8 cellular contexts compared by ENCODE assay signal in genomic region chr2:231708050-231708772, GRCh38. TPM values are rescaled to one million over a fixed set of nuclear protein-coding genes. Genes with fewer than 3 reads are reported as not detected.
A peak's percentile ranks its signal among the peaks of the same experiment; 100 is the strongest.
DNase-seq lines count a peak whose midpoint lies in the region; TF ChIP-seq lines count a peak whose summit lies in the region.

Gene PTMA, plus strand, starts transcription at chr2:231708525. Its CDS starts 182 bp downstream, at chr2:231708707.

- H3K4me3 ChIP-seq in neuronal stem cell (ENCODE audit: low read length in 2 of 2) = peak within 1 kb of the TSS; percentile 82 to 96

- peak within 1 kb of the TSS; percentile 100 for H4K91ac ChIP-seq in neuronal stem cell (ENCODE audit: low read depth, low read length, poor library complexity)

- DNase-seq in GF-D8 (lab: John Stamatoyannopoulos, UW) = peak; percentile 97
- DNase-seq in HEK293T (ENCODE audit: extremely low spot score) = peak; percentile 84
- peak; percentile 99 for DNase-seq in MV-4-11 (lab: John Stamatoyannopoulos, UW)
- DNase-seq in SK-MEL-5 (ENCODE audit: low read depth, low spot score) = peak; percentile 98
- DNase-seq in activated naive CD4-positive, alpha-beta T cell treated with Interleukin-2 at 50 U/mL for 16 hours = peak; percentile 100
- peak; percentile 99 for DNase-seq in foreskin melanocyte
- DNase-seq in neuronal stem cell (ENCODE audit: low spot score) = peak; percentile 99

- H3K9me3 ChIP-seq in neuronal stem cell (replicated peaks in 1 of 2; ENCODE audit: control insufficient read depth in 2 of 2, insufficient read depth in 1 of 2, low read depth in 1 of 2, low read length in 2 of 2) = peaks cover 2 to 11% of the 10 kb centered on the region in 2 donors

- H2BK15ac ChIP-seq in neuronal stem cell (ENCODE audit: low read length) = peak within 1 kb of the TSS; percentile 100

- TF ChIP-seq CTCF in subcutaneous adipose tissue (IDR thresholded peaks at IDR 0.05; ENCODE audit: low read depth) = no peak

- H2BK12ac ChIP-seq in neuronal stem cell (ENCODE audit: low read length) = peak within 1 kb of the TSS; percentile 100

- peaks cover 1% of the 10 kb centered on the region for H3K79me1 ChIP-seq in neuronal stem cell (ENCODE audit: low read depth, low read length)

- H2AFZ ChIP-seq in neuronal stem cell (ENCODE audit: low read length) = peak within 1 kb of the TSS; percentile 80

- H3K27me3 ChIP-seq in neuronal stem cell (ENCODE audit: control insufficient read depth in 3 of 3, insufficient read depth in 3 of 3, low read depth in 1 of 3, low read length in 3 of 3) = peaks cover 0 to 2% (median 0%) of the 10 kb centered on the region in 3 experiments

- peak within 1 kb of the TSS; percentile 79 for H3K27ac ChIP-seq in neuronal stem cell (replicated peaks; ENCODE audit: low read length)

- CTCF ChIA-PET in HEK293T (lab: Yijun Ruan, JAX) = interaction anchor here (0.5 to 2.3 kb wide), 6 partner anchors 21 to 299 kb away, joined by 3 to 5 read pairs (median 4); no protein-coding TSS in a partner anchor

- H4K8ac ChIP-seq in neuronal stem cell (ENCODE audit: low read depth, low read length) = peak within 1 kb of the TSS; percentile 100

- H2AK5ac ChIP-seq in neuronal stem cell (ENCODE audit: low read depth, low read length) = peak within 1 kb of the TSS; percentile 100

- peak within 1 kb of the TSS; percentile 100 for H2BK5ac ChIP-seq in neuronal stem cell (ENCODE audit: low read length)

- H3K36me3 ChIP-seq in neuronal stem cell (replicated peaks in 1 of 2; ENCODE audit: control insufficient read depth in 2 of 2, insufficient read depth in 2 of 2, low read length in 2 of 2) = peaks cover 17 to 31% of the 10 kb centered on the region in 2 donors

- in situ Hi-C loops in SK-MEL-5 (cut with HindIII; ENCODE audit: low pct_unique_long_range_greater_than_20kb, low sequenced_read_pairs) = no loop called here

- POLR2A ChIA-PET in HEK293T (lab: Yijun Ruan, JAX) = interaction anchor here (0.6 to 11.5 kb wide), 21 partner anchors 9 to 244 kb away, joined by 3 to 186 read pairs (median 4); partner anchors contain the start of genes COPS7B, NCL and PDE6D

- peak within 1 kb of the TSS; percentile 89 for H3K4me2 ChIP-seq in neuronal stem cell (ENCODE audit: insufficient read depth, low read length, poor library complexity, severe bottlenecking)

- H3K4me1 ChIP-seq in neuronal stem cell (ENCODE audit: control insufficient read depth in 2 of 2, insufficient read depth in 1 of 2, low read depth in 1 of 2, low read length in 2 of 2) = peaks cover 21 to 24% of the 10 kb centered on the region in 2 donors

- H3K18ac ChIP-seq in neuronal stem cell (ENCODE audit: low read length) = peak within 1 kb of the TSS; percentile 100

- peak within 1 kb of the TSS; percentile 100 for H2BK120ac ChIP-seq in neuronal stem cell (ENCODE audit: low read depth, low read length)

- H3K14ac ChIP-seq in neuronal stem cell (ENCODE audit: low read length) = peak within 1 kb of the TSS; percentile 100

- peak within 1 kb of the TSS; percentile 99 for H3K9ac ChIP-seq in neuronal stem cell (ENCODE audit: low read depth, low read length, poor library complexity)

- peak within 1 kb of the TSS; percentile 100 for H3K23ac ChIP-seq in neuronal stem cell (ENCODE audit: low read depth, low read length, poor library complexity)

- no CpG with 5 or more reads among the region's 83 CpGs for WGBS in neuronal stem cell (ENCODE audit: extremely low coverage in 2 of 2, insufficient read length in 2 of 2, insufficient replicate concordance in 1 of 2), 2 donors

- H3K4ac ChIP-seq in neuronal stem cell (ENCODE audit: low read length) = peak within 1 kb of the TSS; percentile 100

TF ChIP-seq in HEK293T, 16 proteins besides CTCF, POLR2A, EP300 and RAD21:
- TF ChIP-seq SUZ12 (IDR thresholded peaks at IDR 0.05) (no peak), PKNOX1 (IDR thresholded peaks at IDR 0.05) (peak; percentile 97), ELF4 (IDR thresholded peaks at IDR 0.05) (peak; percentile 79), FOXK2 (IDR thresholded peaks at IDR 0.05) (no peak), TARDBP (IDR thresholded peaks at IDR 0.05) (no peak), LEF1 (IDR thresholded peaks at IDR 0.05; ENCODE audit: borderline replicate concordance) (no peak), FOXA1 (IDR thresholded peaks at IDR 0.05) (no peak), ARNT (IDR thresholded peaks at IDR 0.05) (peak; percentile 2; the same call in 1 of the 2 replicates), ZNF384 (IDR thresholded peaks at IDR 0.05) (no peak), SP1 (IDR thresholded peaks at IDR 0.05) (no peak), L3MBTL2 (conservative IDR thresholded peaks at IDR 0.05) (no peak), NFRKB (IDR thresholded peaks at IDR 0.05) (no peak), BHLHE40 (IDR thresholded peaks at IDR 0.05; ENCODE audit: borderline replicate concordance) (no peak), CTBP1 (IDR thresholded peaks at IDR 0.05; ENCODE audit: borderline replicate concordance) (no peak; the same call in 1 of the 2 replicates), HDGF (IDR thresholded peaks at IDR 0.05; ENCODE audit: borderline replicate concordance) (no peak)

RNA-seq across cellular contexts. Expression of gene PTMA, which starts in this region (rescaled TPM):
- 885 and 950 TPM in 2 replicates for total RNA-seq in SK-MEL-5 (2014; rRNA removed; shearing (Covaris generic))
- polyA plus RNA-seq in SK-MEL-5 (2015; cell fraction: cytosol; rRNA removed) = 774 and 799 TPM in 2 replicates
- polyA plus RNA-seq in SK-MEL-5 (2015; cell fraction: nucleus; rRNA removed) = 180 and 218 TPM in 2 replicates
- 3,606 TPM for polyA plus RNA-seq in neuronal stem cell (2013, experiment 1 of 2)
- polyA plus RNA-seq in neuronal stem cell (2013, experiment 2 of 2) = 3,678 TPM
- 100 to 1,000 TPM; 435 to 772 (median 535) TPM for total RNA-seq in subcutaneous adipose tissue

Comparison
In these comparisons a context has a peak if more than half of its experiments do, and no peak if none do; other contexts are left out.
1. Peak in every context shown above with its lines: DNase-seq, H3K4me3 ChIP-seq and H3K27ac ChIP-seq.